ENCODE assay signal across 1 cellular context in the genomic region with DNA sequence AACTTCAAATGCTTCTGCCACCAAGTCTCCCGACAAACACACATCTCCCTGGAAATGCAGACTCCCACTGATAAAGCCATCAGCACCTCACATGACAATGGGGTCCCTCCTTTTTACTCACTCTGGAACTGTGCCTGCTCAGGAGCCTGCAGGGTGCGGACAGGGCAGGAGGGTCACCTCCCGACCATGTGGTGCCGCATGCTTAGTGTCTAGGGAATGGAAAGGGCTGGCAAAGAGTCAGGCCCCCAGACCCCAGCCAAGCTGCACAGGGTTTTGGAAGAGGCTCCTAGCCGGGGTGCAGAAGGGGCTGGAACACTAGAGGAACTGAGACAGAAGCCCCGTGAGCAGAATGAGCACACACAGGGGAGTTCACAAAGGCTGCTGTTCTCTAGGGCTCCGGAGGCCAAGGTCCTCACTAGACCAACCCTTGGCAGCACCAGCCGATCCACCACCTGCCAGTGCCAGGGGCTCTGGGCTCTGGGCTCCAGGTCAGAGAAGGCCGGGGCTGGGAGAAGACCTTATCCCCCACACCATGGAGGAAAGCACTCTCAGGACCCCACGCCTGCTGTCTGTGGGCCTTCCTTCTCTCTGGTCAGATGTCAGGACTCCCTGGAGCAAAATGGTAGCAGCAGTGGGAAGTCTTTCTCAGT.
TF ChIP-seq lines count a peak whose summit lies in the region.

No MANE protein-coding gene starts in this region.

TF ChIP-seq in K562, 482 proteins besides CTCF, POLR2A, EP300 and RAD21 (continued from another document):
- TF ChIP-seq, protein P1, sequence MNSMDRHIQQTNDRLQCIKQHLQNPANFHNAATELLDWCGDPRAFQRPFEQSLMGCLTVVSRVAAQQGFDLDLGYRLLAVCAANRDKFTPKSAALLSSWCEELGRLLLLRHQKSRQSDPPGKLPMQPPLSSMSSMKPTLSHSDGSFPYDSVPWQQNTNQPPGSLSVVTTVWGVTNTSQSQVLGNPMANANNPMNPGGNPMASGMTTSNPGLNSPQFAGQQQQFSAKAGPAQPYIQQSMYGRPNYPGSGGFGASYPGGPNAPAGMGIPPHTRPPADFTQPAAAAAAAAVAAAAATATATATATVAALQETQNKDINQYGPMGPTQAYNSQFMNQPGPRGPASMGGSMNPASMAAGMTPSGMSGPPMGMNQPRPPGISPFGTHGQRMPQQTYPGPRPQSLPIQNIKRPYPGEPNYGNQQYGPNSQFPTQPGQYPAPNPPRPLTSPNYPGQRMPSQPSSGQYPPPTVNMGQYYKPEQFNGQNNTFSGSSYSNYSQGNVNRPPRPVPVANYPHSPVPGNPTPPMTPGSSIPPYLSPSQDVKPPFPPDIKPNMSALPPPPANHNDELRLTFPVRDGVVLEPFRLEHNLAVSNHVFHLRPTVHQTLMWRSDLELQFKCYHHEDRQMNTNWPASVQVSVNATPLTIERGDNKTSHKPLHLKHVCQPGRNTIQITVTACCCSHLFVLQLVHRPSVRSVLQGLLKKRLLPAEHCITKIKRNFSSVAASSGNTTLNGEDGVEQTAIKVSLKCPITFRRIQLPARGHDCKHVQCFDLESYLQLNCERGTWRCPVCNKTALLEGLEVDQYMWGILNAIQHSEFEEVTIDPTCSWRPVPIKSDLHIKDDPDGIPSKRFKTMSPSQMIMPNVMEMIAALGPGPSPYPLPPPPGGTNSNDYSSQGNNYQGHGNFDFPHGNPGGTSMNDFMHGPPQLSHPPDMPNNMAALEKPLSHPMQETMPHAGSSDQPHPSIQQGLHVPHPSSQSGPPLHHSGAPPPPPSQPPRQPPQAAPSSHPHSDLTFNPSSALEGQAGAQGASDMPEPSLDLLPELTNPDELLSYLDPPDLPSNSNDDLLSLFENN (IDR thresholded peaks at IDR 0.05; ENCODE audit: low read depth in 2 of 2, low read length in 2 of 2): no peak
- no peak for TF ChIP-seq CREB3 (tag; conservative IDR thresholded peaks at IDR 0.05; ENCODE audit: low read depth)
- TF ChIP-seq ARHGAP35 (IDR thresholded peaks at IDR 0.05; ENCODE audit: partially characterized antibody): no peak
